1 cellular context compared by ENCODE assay signal in the genomic region with DNA sequence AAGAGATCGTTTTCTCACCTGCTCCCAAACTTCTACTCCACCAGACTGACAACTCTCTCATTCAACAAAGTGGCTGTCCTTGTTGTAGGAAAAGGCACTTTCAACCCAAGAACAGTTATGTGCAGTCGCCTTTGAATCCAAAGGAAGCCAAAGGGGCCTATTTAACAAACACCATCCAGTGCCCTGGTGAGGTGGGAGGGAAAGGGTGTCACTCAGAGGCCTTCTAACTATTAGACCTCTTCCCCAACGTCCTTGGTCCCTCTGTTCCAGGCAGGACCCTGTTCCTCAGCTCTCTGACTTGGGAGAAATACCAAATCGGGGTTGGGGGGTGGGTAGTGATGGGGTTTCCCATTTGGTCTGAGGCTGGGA.
TF ChIP-seq lines count a peak whose summit lies in the region.

No MANE protein-coding gene starts in this region.

TF ChIP-seq in HEK293, 187 proteins besides CTCF, POLR2A, EP300 and RAD21 (continued from another document):
- TF ChIP-seq ZSCAN18 (tag by site-specific recombination; IDR thresholded peaks at IDR 0.05) (no peak), ZNF280D (tag by site-specific recombination; IDR thresholded peaks at IDR 0.05) (no peak), ZNF600 (tag by site-specific recombination; IDR thresholded peaks at IDR 0.05) (no peak), ZNF621 (tag by site-specific recombination; IDR thresholded peaks at IDR 0.05) (no peak), ZNF704 (tag by site-specific recombination; IDR thresholded peaks at IDR 0.05) (no peak), ZNF76 (tag by site-specific recombination; IDR thresholded peaks at IDR 0.05; ENCODE audit: borderline replicate concordance, low read depth) (no peak), ZFP69B (tag by site-specific recombination; IDR thresholded peaks at IDR 0.05) (no peak)
TF ChIP-seq in HEK293: peak in this region for 0.
